8 cellular contexts compared by ENCODE assay signal in genomic region chr2:152175368-152176112, GRCh38. TPM values are rescaled to one million over a fixed set of nuclear protein-coding genes. Genes with fewer than 3 reads are reported as not detected.
DNase-seq lines count a peak whose midpoint lies in the region; ATAC-seq and TF ChIP-seq lines count a peak whose summit lies in the region.

TSS of gene STAM2 (minus strand) at chr2:152175763. CDS start at chr2:152175642, 121 bp downstream.

- peak within 1 kb of the TSS; percentile 93 for H2AFZ ChIP-seq in osteoblast (ENCODE audit: low read length)

- peaks cover 38% of the 10 kb centered on the region for H3K4me1 Mint-ChIP-seq in activated naive CD8-positive, alpha-beta T cell (ENCODE audit: low read depth)

- peak; percentile 76 for ATAC-seq in HG02610 (IDR thresholded peaks at IDR 0.05; ENCODE audit: unreplicated experiment)
- peak; percentile 93 for ATAC-seq in thoracic aorta (ENCODE audit: insufficient number of reproducible peaks, low FRiP score, low read depth)

- H3K4me1 ChIP-seq in osteoblast (ENCODE audit: insufficient read depth, low read length) (peaks cover 21% of the 10 kb centered on the region), thoracic aorta (ENCODE audit: control insufficient read depth in 1 of 2, low read depth in 2 of 2) (peaks cover 34% of the 10 kb centered on the region in 2 donors)

- H3K4me3 Mint-ChIP-seq in activated naive CD8-positive, alpha-beta T cell, result peak within 1 kb of the TSS; percentile 95

- TF ChIP-seq CTCF in GM12864 (IDR thresholded peaks at IDR 0.05; ENCODE audit: low read depth, low read length, missing control alignments), result peak; percentile 92
- peak; percentile 90 for TF ChIP-seq CTCF in osteoblast (IDR thresholded peaks at IDR 0.05; ENCODE audit: extremely low read depth, low read depth, low read length)
- peak; percentile 91 for TF ChIP-seq CTCF in thoracic aorta (IDR thresholded peaks at IDR 0.05)

- H3K27me3 Mint-ChIP-seq in activated naive CD8-positive, alpha-beta T cell, result no peaks in the 10 kb centered on the region

- H3K9me3 ChIP-seq in osteoblast (ENCODE audit: low read depth, low read length) (no peaks in the 10 kb centered on the region), thoracic aorta (no peaks in the 10 kb centered on the region)

- H4K20me1 ChIP-seq in osteoblast (ENCODE audit: insufficient read depth, low read length), result peaks cover 10% of the 10 kb centered on the region

- no peaks in the 10 kb centered on the region for H3K27me3 ChIP-seq in osteoblast (ENCODE audit: insufficient read depth, low read length)
- H3K27me3 ChIP-seq in thoracic aorta (replicated peaks; ENCODE audit: insufficient read depth), result no peaks in the 10 kb centered on the region

- DNase-seq in GM12864 (ENCODE audit: low read depth) (peak; percentile 86), NCI-H1092 (lab: John Stamatoyannopoulos, UW) (peak; percentile 74), SKM-1 treated with dmso at 0.1 percent for 144 hours (lab: John Stamatoyannopoulos, UW; ENCODE audit: unreplicated experiment) (peak; percentile 89), glomerular visceral epithelial cell (ENCODE audit: extremely low spot score) (peak; percentile 96), osteoblast (ENCODE audit: insufficient read length, low spot score, missing footprints) (peak; percentile 93), thoracic aorta (ENCODE audit: low spot score) (peak; percentile 67)

- H3K27ac ChIP-seq in osteoblast (ENCODE audit: low read depth, low read length) (peak within 1 kb of the TSS; percentile 99), thoracic aorta (peak within 1 kb of the TSS; percentile 95)

- no peaks in the 10 kb centered on the region for H3K9me3 Mint-ChIP-seq in activated naive CD8-positive, alpha-beta T cell (ENCODE audit: low read depth)

- H3K4me3 ChIP-seq in GM12864 (ENCODE audit: low read depth, low read length) (peak within 1 kb of the TSS; percentile 66), osteoblast (ENCODE audit: insufficient read depth, low read length) (peak within 1 kb of the TSS; percentile 92), thoracic aorta (peak within 1 kb of the TSS; percentile 80)

- H3K4me2 ChIP-seq in osteoblast (ENCODE audit: insufficient read depth, low read length), result peak within 1 kb of the TSS; percentile 88

- H3K27ac Mint-ChIP-seq in activated naive CD8-positive, alpha-beta T cell, result peak within 1 kb of the TSS; percentile 99

- H3K79me2 ChIP-seq in osteoblast (ENCODE audit: insufficient read depth, low read length), result peaks cover 44% of the 10 kb centered on the region

- H3K36me3 ChIP-seq in osteoblast (ENCODE audit: insufficient read depth, low read length), result no peaks in the 10 kb centered on the region
- H3K36me3 ChIP-seq in thoracic aorta, result no peaks in the 10 kb centered on the region

- peaks cover 3% of the 10 kb centered on the region for H3K36me3 Mint-ChIP-seq in activated naive CD8-positive, alpha-beta T cell

RNA-seq across cellular contexts. Expression of gene STAM2, which starts in this region (rescaled TPM):
- 51.6 and 52.5 TPM in 2 replicates for total RNA-seq in osteoblast
- total RNA-seq in thoracic aorta, result 10 to 100 TPM; 41.1 to 54.6 TPM

Comparison
In these comparisons a context has a peak if more than half of its experiments do, and no peak if none do; other contexts are left out.
1. Peak in every context shown above with its lines: DNase-seq, ATAC-seq, H3K4me3 ChIP-seq and H3K27ac ChIP-seq.